Comparison of ENCODE assay signal across 15 cellular contexts in the genomic region with DNA sequence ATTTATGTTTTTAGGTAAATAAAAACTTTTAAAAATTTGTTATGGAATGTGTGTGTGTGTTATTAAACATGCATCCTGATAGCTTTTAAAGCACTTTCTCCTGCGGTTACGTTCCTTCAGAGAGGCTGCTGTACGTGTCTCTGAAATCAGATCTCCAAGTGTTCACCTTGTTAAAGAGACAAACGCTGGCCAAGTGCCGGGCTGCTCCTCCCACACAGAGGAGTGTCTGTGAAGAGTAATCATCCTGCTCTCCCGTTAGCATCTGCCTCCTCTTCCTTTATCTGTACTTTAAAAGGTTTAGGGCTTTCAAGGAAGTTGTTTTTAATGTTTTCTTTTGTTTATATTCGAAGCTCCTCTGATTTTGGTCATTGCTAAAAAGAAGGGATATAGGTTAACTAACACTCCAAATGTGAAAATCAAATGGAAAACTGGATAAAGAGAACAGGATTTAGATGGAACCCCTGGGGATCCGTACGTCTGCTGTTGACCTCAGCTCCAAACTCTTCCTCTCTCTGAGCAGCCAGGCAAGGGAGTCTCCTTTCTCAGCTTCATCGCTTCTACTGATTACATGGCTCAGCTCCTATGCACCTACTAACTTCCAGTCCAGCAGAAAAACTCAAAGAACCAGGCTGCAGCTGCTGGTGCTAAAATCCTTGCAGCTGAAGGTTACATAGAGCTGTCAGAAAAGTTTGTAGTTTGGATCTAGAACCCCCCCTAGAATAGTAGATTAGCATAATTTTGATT. TPM values are rescaled to one million over a fixed set of nuclear protein-coding genes. Genes with fewer than 3 reads are reported as not detected.
DNase-seq lines count a peak whose midpoint lies in the region; ATAC-seq and TF ChIP-seq lines count a peak whose summit lies in the region.
"Had no signal": no experiment of that assay in that cellular context is flagged by ENCODE, and none has a peak within 500 bp of the region (broad histone marks: within the 10 kb centered on the region; RNA-seq: fewer than 3 reads in every experiment).

No MANE protein-coding gene starts in this region.

- no peaks in the 10 kb centered on the region for H3K27me3 Mint-ChIP-seq in activated naive CD4-positive, alpha-beta T cell treated with anti-CD3 and anti-CD28 coated beads for 36 hours (ENCODE audit: low read depth)
- no peaks in the 10 kb centered on the region for H3K27me3 Mint-ChIP-seq in activated T-helper 2 cell treated with anti-CD3 and anti-CD28 coated beads, Interferon-gamma antibody, Interleukin-2, Interleukin-4, amounts not matched to agents 10 μg/mL and 5 μg/mL and 100 μg/mL, durations not matched to agents 14 hours and 24 hours and 36 hours (ENCODE audit: low read depth)
- no peaks in the 10 kb centered on the region for H3K27me3 Mint-ChIP-seq in CD4-positive, alpha-beta memory T cell

- no peaks in the 10 kb centered on the region for H3K36me3 ChIP-seq in CD4-positive, alpha-beta memory T cell (ENCODE audit: insufficient read depth, low read length)
- H3K36me3 ChIP-seq: right lobe of liver had no signal

- CTCF ChIA-PET in activated naive CD4-positive, alpha-beta T cell treated with anti-CD3 and anti-CD28 coated beads for 36 hours (lab: Charles Lee): interaction anchor here (0.6 to 2.5 kb wide), 3 partner anchors 14 to 222 kb away, joined by 3 to 6 read pairs (median 3); no protein-coding TSS in a partner anchor
- CTCF ChIA-PET in CD4-positive, alpha-beta memory T cell (lab: Charles Lee; ENCODE audit: partially characterized antibody): interaction anchor here (0.8 to 1.8 kb wide), 2 partner anchors 220 to 223 kb away, joined by 3 to 6 read pairs; no protein-coding TSS in a partner anchor

- H3K4me1 ChIP-seq in CD4-positive, alpha-beta memory T cell (ENCODE audit: insufficient read depth, low read length): no peaks in the 10 kb centered on the region
- H3K4me1 ChIP-seq: right lobe of liver had no signal

- DNase-seq in activated naive CD4-positive, alpha-beta T cell treated with anti-CD3 and anti-CD28 coated beads for 36 hours: peak; percentile 26
- no peak for DNase-seq in activated naive CD4-positive, alpha-beta T cell treated with anti-CD3 and anti-CD28 coated beads, Interleukin-2, amount 50 U/mL, for 16 hours
- peak; percentile 22 for DNase-seq in NB4 (ENCODE audit: low read depth)
- DNase-seq in activated T-helper 2 cell treated with anti-CD3 and anti-CD28 coated beads, Interferon-gamma antibody, Interleukin-2, Interleukin-4, amounts not matched to agents 10 μg/mL and 5 μg/mL and 100 μg/mL, durations not matched to agents 14 hours and 24 hours and 36 hours (ENCODE audit: low spot score): no peak
- no peak for DNase-seq in stimulated activated effector memory CD8-positive, alpha-beta T cell treated with anti-CD3 and anti-CD28 coated beads, Interleukin-12 subunit alpha, Interleukin-12 subunit beta, amount 100 ng/mL, for 72 hours (ENCODE audit: low spot score in 2 of 2)
- DNase-seq in NCI-H524 treated with DMSO at 0.1 percent for 48 hours (lab: John Stamatoyannopoulos, UW): no peak
- no peak for DNase-seq in CD4-positive, alpha-beta memory T cell
- DNase-seq: DND-41; NCI-H1930; right lobe of liver; stimulated activated CD4-positive, alpha-beta T cell treated with anti-CD3 and anti-CD28 coated beads, Interleukin-4, amount 100 ng/mL, for 1 hour; stimulated activated naive CD4-positive, alpha-beta T cell had no signal

- H3K9me3 ChIP-seq in CD4-positive, alpha-beta memory T cell (ENCODE audit: control insufficient read depth in 1 of 2, low read length in 2 of 2): no peaks in the 10 kb centered on the region
- H3K9me3 ChIP-seq: right lobe of liver had no signal

- peak overlapping the region; percentile 83 for H3K27ac Mint-ChIP-seq in activated naive CD4-positive, alpha-beta T cell treated with anti-CD3 and anti-CD28 coated beads for 36 hours
- peak overlapping the region; percentile 73 for H3K27ac Mint-ChIP-seq in activated T-helper 2 cell treated with anti-CD3 and anti-CD28 coated beads, Interferon-gamma antibody, Interleukin-2, Interleukin-4, amounts not matched to agents 10 μg/mL and 5 μg/mL and 100 μg/mL, durations not matched to agents 14 hours and 24 hours and 36 hours
- H3K27ac Mint-ChIP-seq in stimulated activated effector memory CD8-positive, alpha-beta T cell treated with anti-CD3 and anti-CD28 coated beads, Interleukin-12 subunit alpha, Interleukin-12 subunit beta, amount 100 ng/mL, for 72 hours: peak overlapping the region; percentile 87
- H3K27ac Mint-ChIP-seq in CD4-positive, alpha-beta memory T cell: peak overlapping the region in 1 of 7 donors; percentile 81

- no peak for TF ChIP-seq POLR2A in NB4 (IDR thresholded peaks at IDR 0.05; ENCODE audit: extremely low read depth, insufficient read length)

- H3K4me3 Mint-ChIP-seq in activated naive CD4-positive, alpha-beta T cell treated with anti-CD3 and anti-CD28 coated beads for 36 hours: no peak overlapping the region
- H3K4me3 Mint-ChIP-seq in activated T-helper 2 cell treated with anti-CD3 and anti-CD28 coated beads, Interferon-gamma antibody, Interleukin-2, Interleukin-4, amounts not matched to agents 10 μg/mL and 5 μg/mL and 100 μg/mL, durations not matched to agents 14 hours and 24 hours and 36 hours (ENCODE audit: low read depth): no peak overlapping the region
- no peak overlapping the region for H3K4me3 Mint-ChIP-seq in stimulated activated effector memory CD8-positive, alpha-beta T cell treated with anti-CD3 and anti-CD28 coated beads, Interleukin-12 subunit alpha, Interleukin-12 subunit beta, amount 100 ng/mL, for 72 hours
- H3K4me3 Mint-ChIP-seq in CD4-positive, alpha-beta memory T cell: no peak overlapping the region

- ATAC-seq in stimulated activated effector memory CD8-positive, alpha-beta T cell treated with anti-CD3 and anti-CD28 coated beads, Interleukin-12 subunit alpha, Interleukin-12 subunit beta, amount 100 ng/mL, for 72 hours: peak; percentile 35
- no peak for ATAC-seq in GM19023 (IDR thresholded peaks at IDR 0.05; ENCODE audit: unreplicated experiment)
- ATAC-seq: K562, Panc1, right lobe of liver had no signal

- no peak overlapping the region for H3K27ac ChIP-seq in CD4-positive, alpha-beta memory T cell (ENCODE audit: low read depth, low read length)
- H3K27ac ChIP-seq: right lobe of liver had no signal

- peaks cover 60% of the 10 kb centered on the region for H3K4me1 Mint-ChIP-seq in activated naive CD4-positive, alpha-beta T cell treated with anti-CD3 and anti-CD28 coated beads for 36 hours (ENCODE audit: low read depth)
- H3K4me1 Mint-ChIP-seq in activated T-helper 2 cell treated with anti-CD3 and anti-CD28 coated beads, Interferon-gamma antibody, Interleukin-2, Interleukin-4, amounts not matched to agents 10 μg/mL and 5 μg/mL and 100 μg/mL, durations not matched to agents 14 hours and 24 hours and 36 hours (ENCODE audit: low read depth): peaks cover 56% of the 10 kb centered on the region
- peaks cover 29% of the 10 kb centered on the region for H3K4me1 Mint-ChIP-seq in stimulated activated effector memory CD8-positive, alpha-beta T cell treated with anti-CD3 and anti-CD28 coated beads, Interleukin-12 subunit alpha, Interleukin-12 subunit beta, amount 100 ng/mL, for 72 hours
- H3K4me1 Mint-ChIP-seq in CD4-positive, alpha-beta memory T cell: peaks cover 0 to 4% (median 1%) of the 10 kb centered on the region in 4 donors

- peaks cover 23% of the 10 kb centered on the region for H3K9me3 Mint-ChIP-seq in activated naive CD4-positive, alpha-beta T cell treated with anti-CD3 and anti-CD28 coated beads for 36 hours
- peaks cover 26% of the 10 kb centered on the region for H3K9me3 Mint-ChIP-seq in activated T-helper 2 cell treated with anti-CD3 and anti-CD28 coated beads, Interferon-gamma antibody, Interleukin-2, Interleukin-4, amounts not matched to agents 10 μg/mL and 5 μg/mL and 100 μg/mL, durations not matched to agents 14 hours and 24 hours and 36 hours
- peaks cover 10% of the 10 kb centered on the region for H3K9me3 Mint-ChIP-seq in stimulated activated effector memory CD8-positive, alpha-beta T cell treated with anti-CD3 and anti-CD28 coated beads, Interleukin-12 subunit alpha, Interleukin-12 subunit beta, amount 100 ng/mL, for 72 hours
- H3K9me3 Mint-ChIP-seq in CD4-positive, alpha-beta memory T cell: peaks cover 0 to 32% (median 19%) of the 10 kb centered on the region in 8 donors

- TF ChIP-seq CTCF in NB4 (IDR thresholded peaks at IDR 0.05; ENCODE audit: low read depth, low read length): no peak

- intact Hi-C loops in activated naive CD4-positive, alpha-beta T cell treated with anti-CD3 and anti-CD28 coated beads for 36 hours (cut with micrococcal nuclease): no loop called here
- intact Hi-C loops in activated T-helper 2 cell treated with anti-CD3 and anti-CD28 coated beads, Interferon-gamma antibody, Interleukin-2, Interleukin-4, amounts not matched to agents 10 μg/mL and 5 μg/mL and 100 μg/mL, durations not matched to agents 14 hours and 24 hours and 36 hours (cut with micrococcal nuclease): no loop called here
- intact Hi-C loops in CD4-positive, alpha-beta memory T cell (cut with micrococcal nuclease): no loop called here

- peaks cover 68% of the 10 kb centered on the region for H3K36me3 Mint-ChIP-seq in activated naive CD4-positive, alpha-beta T cell treated with anti-CD3 and anti-CD28 coated beads for 36 hours (ENCODE audit: low read depth)
- peaks cover 98% of the 10 kb centered on the region for H3K36me3 Mint-ChIP-seq in activated T-helper 2 cell treated with anti-CD3 and anti-CD28 coated beads, Interferon-gamma antibody, Interleukin-2, Interleukin-4, amounts not matched to agents 10 μg/mL and 5 μg/mL and 100 μg/mL, durations not matched to agents 14 hours and 24 hours and 36 hours (ENCODE audit: low read depth)
- H3K36me3 Mint-ChIP-seq in stimulated activated effector memory CD8-positive, alpha-beta T cell treated with anti-CD3 and anti-CD28 coated beads, Interleukin-12 subunit alpha, Interleukin-12 subunit beta, amount 100 ng/mL, for 72 hours: peaks cover 65% of the 10 kb centered on the region
- peaks cover 30 to 36% of the 10 kb centered on the region in 2 donors for H3K36me3 Mint-ChIP-seq in CD4-positive, alpha-beta memory T cell

- no peaks in the 10 kb centered on the region for H3K27me3 ChIP-seq in CD4-positive, alpha-beta memory T cell (ENCODE audit: insufficient read depth, low read length)
- H3K27me3 ChIP-seq: right lobe of liver had no signal

- no peak overlapping the region for H3K4me3 ChIP-seq in NB4 (ENCODE audit: low read depth, low read length)
- H3K4me3 ChIP-seq in CD4-positive, alpha-beta memory T cell (ENCODE audit: low read length in 2 of 2): no peak overlapping the region
- H3K4me3 ChIP-seq: K562, right lobe of liver had no signal

- POLR2A ChIA-PET in CD4-positive, alpha-beta memory T cell (lab: Charles Lee; ENCODE audit: partially characterized antibody): interaction anchor here (1.8 kb wide), 1 partner anchor 20 kb away, joined by 4 read pairs; no protein-coding TSS in a partner anchor

RNA-seq across cellular contexts. Expression of a gene that starts 20.0 kb away (rescaled TPM):
- total RNA-seq in activated naive CD4-positive, alpha-beta T cell treated with anti-CD3 and anti-CD28 coated beads for 36 hours: 100 to 1,000 TPM; 500 to 504 TPM
- total RNA-seq in activated T-helper 2 cell treated with anti-CD3 and anti-CD28 coated beads, Interferon-gamma antibody, Interleukin-2, Interleukin-4, amounts not matched to agents 10 μg/mL and 5 μg/mL and 100 μg/mL, durations not matched to agents 14 hours and 24 hours and 36 hours: 1,053 and 1,062 TPM in 2 replicates
- total RNA-seq in CD4-positive, alpha-beta memory T cell: 1 to 10 TPM; 8.5 to 8.6 TPM
- 1 to 10 TPM; 2.7 to 5.7 TPM for polyA plus RNA-seq in CD4-positive, alpha-beta memory T cell

Comparison
In these comparisons a context has a peak if more than half of its experiments do, and no peak if none do; other contexts are left out.
1. DNase-seq: peak in activated naive CD4-positive, alpha-beta T cell treated with anti-CD3 and anti-CD28 coated beads for 36 hours (single experiment) and NB4 (single experiment); none in activated naive CD4-positive, alpha-beta T cell treated with anti-CD3 and anti-CD28 coated beads, Interleukin-2, amount 50 U/mL, for 16 hours (single experiment), activated T-helper 2 cell treated with anti-CD3 and anti-CD28 coated beads, Interferon-gamma antibody, Interleukin-2, Interleukin-4, amounts not matched to agents 10 μg/mL and 5 μg/mL and 100 μg/mL, durations not matched to agents 14 hours and 24 hours and 36 hours (single experiment), stimulated activated effector memory CD8-positive, alpha-beta T cell treated with anti-CD3 and anti-CD28 coated beads, Interleukin-12 subunit alpha, Interleukin-12 subunit beta, amount 100 ng/mL, for 72 hours (0 of 2), NCI-H524 treated with DMSO at 0.1 percent for 48 hours (single experiment) and CD4-positive, alpha-beta memory T cell (0 of 5).
2. RNA of a gene that starts 20.0 kb away (total RNA-seq): 1,053 to 1,062 TPM in activated T-helper 2 cell treated with anti-CD3 and anti-CD28 coated beads, Interferon-gamma antibody, Interleukin-2, Interleukin-4, amounts not matched to agents 10 μg/mL and 5 μg/mL and 100 μg/mL, durations not matched to agents 14 hours and 24 hours and 36 hours and 500 to 504 TPM in activated naive CD4-positive, alpha-beta T cell treated with anti-CD3 and anti-CD28 coated beads for 36 hours; 8.5 to 8.6 TPM in CD4-positive, alpha-beta memory T cell; every median in the first group is over 10 times any median in the second.